In the genomic region with DNA sequence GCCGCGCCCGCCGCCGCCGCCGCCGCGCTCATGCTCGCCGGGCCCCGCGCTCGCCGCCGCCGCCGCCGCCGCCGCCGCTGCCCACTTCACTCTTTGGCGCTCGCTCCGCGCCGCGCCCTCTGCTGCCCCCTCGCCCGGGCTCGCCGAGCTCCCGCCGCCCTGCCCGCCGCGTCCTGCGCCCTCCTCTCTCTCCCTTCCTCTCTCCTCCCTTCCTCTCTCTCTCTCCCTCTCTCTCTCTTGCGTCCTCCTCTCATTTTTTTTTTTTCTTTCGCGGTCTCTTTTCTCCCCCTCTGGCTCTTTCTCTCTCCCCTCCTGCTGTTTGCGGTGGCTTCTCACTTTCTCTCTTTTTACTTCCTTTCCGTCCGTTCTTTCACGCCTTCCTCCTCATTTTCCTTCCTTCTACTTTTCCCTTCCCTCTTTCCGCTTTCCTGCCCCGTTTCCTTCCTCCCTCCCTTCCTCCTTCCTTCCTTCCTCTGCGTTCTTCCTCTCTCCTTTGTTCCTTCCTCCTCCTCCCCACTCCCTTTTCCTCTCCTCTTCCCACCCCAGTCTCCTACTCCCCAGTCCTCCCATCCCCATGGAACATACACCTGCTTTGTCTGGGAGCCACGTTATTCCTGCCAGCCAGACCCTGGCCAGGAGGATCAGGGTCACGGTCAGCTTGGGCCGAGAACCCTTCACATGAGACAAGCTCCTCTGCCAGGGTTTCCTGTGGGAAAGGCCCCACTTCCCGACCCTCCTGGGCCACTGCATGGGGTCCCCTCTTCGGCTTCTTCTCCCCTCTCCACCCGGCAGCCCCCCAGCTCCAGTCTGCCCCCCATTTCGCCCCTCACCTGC, we compare ENCODE assay signal across 9 cellular contexts. TPM values are rescaled to one million over a fixed set of nuclear protein-coding genes. Genes with fewer than 3 reads are reported as not detected.
A peak's percentile ranks its signal among the peaks of the same experiment; 100 is the strongest.
DNase-seq lines count a peak whose midpoint lies in the region; ATAC-seq, FAIRE-seq and TF ChIP-seq lines count a peak whose summit lies in the region.
"Had no signal": no experiment of that assay in that cellular context is flagged by ENCODE, and none has a peak within 500 bp of the region (broad histone marks: within the 10 kb centered on the region; RNA-seq: fewer than 3 reads in every experiment).

No MANE protein-coding gene starts in this region.

- CTCF ChIA-PET in GM12878 (lab: Yijun Ruan, JAX) = no interaction called here

- H3K4me3 ChIP-seq in AG09309 (ENCODE audit: control insufficient read depth, low read depth, low read length) = peak overlapping the region; percentile 37
- peak overlapping the region; percentile 22 for H3K4me3 ChIP-seq in HAP-1
- no peak overlapping the region for H3K4me3 ChIP-seq in GM12878
- no peak overlapping the region for H3K4me3 ChIP-seq in mesendoderm (ENCODE audit: low read length)
- H3K4me3 ChIP-seq: colonic mucosa had no signal

- TF ChIP-seq CTCF in AG09309 (IDR thresholded peaks at IDR 0.05; ENCODE audit: control insufficient read depth, insufficient read depth, low read depth, low read length, missing control alignments) (no peak), GM12878 (IDR thresholded peaks at IDR 0.05 in 2 of 3, conservative IDR thresholded peaks at IDR 0.05 in 1 of 3; ENCODE audit: control insufficient read depth in 2 of 3, extremely low read depth in 1 of 3, insufficient read depth in 1 of 3, low read depth in 3 of 3, low read length in 3 of 3) (no peak)

- no peak overlapping the region for H3K4me2 ChIP-seq in GM12878 (ENCODE audit: control insufficient read depth, insufficient read depth)
- H3K4me2 ChIP-seq in mesendoderm (ENCODE audit: low read length) = peak overlapping the region; percentile 25

- BruUV-seq in GM12878 (replicated peaks; lab: Mats Ljungman, UMichigan) = no TSS peak

- H2AFZ ChIP-seq in GM12878 (ENCODE audit: control insufficient read depth, low read depth, low read length) = no peak overlapping the region

- no peak for ATAC-seq in GM12878
- ATAC-seq in left colon = no peak
- no peak for ATAC-seq in HG02798 (IDR thresholded peaks at IDR 0.05; ENCODE audit: poor library complexity, unreplicated experiment)
- no peak for ATAC-seq in HG03469 (IDR thresholded peaks at IDR 0.05; ENCODE audit: unreplicated experiment)

- SMC1A ChIA-PET in GM12878 (lab: Charles Lee; ENCODE audit: uncharacterized antibody, unreplicated experiment) = no interaction called here

- no peak overlapping the region for H4K5ac ChIP-seq in mesendoderm (ENCODE audit: low read length)

- RAD21 ChIA-PET in GM12878 (lab: Charles Lee; ENCODE audit: unreplicated experiment) = no interaction called here

- H2BK15ac ChIP-seq in mesendoderm (replicated peaks; ENCODE audit: low read depth) = no peak overlapping the region

- in situ Hi-C loops in HAP-1 (cut with MboI; ENCODE audit: low sequenced_read_pairs) (no loop called here), GM12878 (cut with MboI) (no loop called here), G401 (cut with HindIII; ENCODE audit: low sequenced_read_pairs) (no loop called here)

- no peaks in the 10 kb centered on the region for H3K79me1 ChIP-seq in mesendoderm (ENCODE audit: low read length)

- H3K4ac ChIP-seq in mesendoderm (ENCODE audit: low read depth, low read length) = no peak overlapping the region

- POLR2A ChIA-PET in GM12878 (lab: Charles Lee) = no interaction called here

- H3K4me1 ChIP-seq in HAP-1 (no peaks in the 10 kb centered on the region), GM12878 (ENCODE audit: control insufficient read depth, insufficient read depth, low read length) (peaks cover 18% of the 10 kb centered on the region), mesendoderm (ENCODE audit: control insufficient read depth, low read depth, low read length) (no peaks in the 10 kb centered on the region)
- H3K4me1 ChIP-seq: colonic mucosa had no signal

- H3K27me3 ChIP-seq in HAP-1 (ENCODE audit: low read depth) (peaks cover 24% of the 10 kb centered on the region), GM12878 (replicated peaks in 1 of 2; ENCODE audit: control insufficient read depth in 2 of 2, insufficient read depth in 2 of 2, low read length in 1 of 2) (peaks cover 15 to 18% of the 10 kb centered on the region in 2 experiments; a peak in 3 of 4 replicates), mesendoderm (ENCODE audit: insufficient read depth, low read length, poor library complexity) (peaks cover 9% of the 10 kb centered on the region)

- no peak overlapping the region for H2BK120ac ChIP-seq in mesendoderm (ENCODE audit: low read depth, low read length)

- H2BK5ac ChIP-seq in mesendoderm (ENCODE audit: low read length) = no peak overlapping the region

- H3K9me3 ChIP-seq in HAP-1 (no peaks in the 10 kb centered on the region), GM12878 (replicated peaks; ENCODE audit: control insufficient read depth, insufficient read depth, low read length) (no peaks in the 10 kb centered on the region)
- H3K9me3 ChIP-seq: colonic mucosa had no signal

- H3K36me3 ChIP-seq in HAP-1 (replicated peaks) (no peaks in the 10 kb centered on the region), GM12878 (ENCODE audit: control insufficient read depth in 2 of 2, insufficient read depth in 2 of 2, low read length in 1 of 2) (no peaks in the 10 kb centered on the region), mesendoderm (ENCODE audit: control insufficient read depth, insufficient read depth, low read length) (no peaks in the 10 kb centered on the region)
- H3K36me3 ChIP-seq: colonic mucosa had no signal

- H3K27ac ChIP-seq in GM12878 (ENCODE audit: control insufficient read depth, insufficient read depth) = no peak overlapping the region
- no peak overlapping the region for H3K27ac ChIP-seq in mesendoderm (ENCODE audit: low read depth, low read length)
- H3K27ac ChIP-seq: colonic mucosa had no signal

- H3K18ac ChIP-seq in mesendoderm (ENCODE audit: low read length) = no peak overlapping the region

- TF ChIP-seq EP300 in GM12878 (IDR thresholded peaks at IDR 0.05; ENCODE audit: borderline replicate concordance in 1 of 2, control insufficient read depth in 1 of 2, low read depth in 2 of 2, low read length in 2 of 2) = no peak

- H3K56ac ChIP-seq in mesendoderm (ENCODE audit: low read length) = peak overlapping the region; percentile 12

- no peak for DNase-seq in AG09309 (ENCODE audit: low read depth)
- peak in 1 of 2 experiments; percentile 58 for DNase-seq in HAP-1 (ENCODE audit: low spot score in 2 of 2)
- no peak for DNase-seq in GM12878 (ENCODE audit: low read depth, low spot score)
- DNase-seq in mesendoderm = peak; percentile 23
- DNase-seq in left colon = no peak
- no peak for DNase-seq in G401 (ENCODE audit: low spot score)
- DNase-seq: colonic mucosa had no signal

- intact Hi-C loops in GM12878 (cut with micrococcal nuclease; ENCODE audit: unreplicated experiment) = no loop called here
- intact Hi-C loops in left colon (cut with DNase I, micrococcal nuclease) = no loop called here

- H4K20me1 ChIP-seq in GM12878 (ENCODE audit: control insufficient read depth, insufficient read depth) = no peaks in the 10 kb centered on the region

- no peak for TF ChIP-seq RAD21 in GM12878 (IDR thresholded peaks at IDR 0.05; ENCODE audit: insufficient read depth, low read depth, low read length)

- H3K79me2 ChIP-seq in GM12878 (ENCODE audit: control insufficient read depth, insufficient read depth, low read length) (no peaks in the 10 kb centered on the region), mesendoderm (ENCODE audit: control insufficient read depth, insufficient read depth, low read length) (no peaks in the 10 kb centered on the region)

- no peak for TF ChIP-seq POLR2A in GM12878 (IDR thresholded peaks at IDR 0.05; ENCODE audit: low read depth, low read length)

- WGBS in GM12878 (ENCODE audit: insufficient coverage, insufficient replicate concordance, low lambda C conversion rate, missing lambda C conversion rate) = 17% methylated on average over 10 of the region's 55 CpGs
- WGBS in mesendoderm (ENCODE audit: extremely low coverage, insufficient coverage, low lambda C conversion rate) = no CpG with 5 or more reads among the region's 55 CpGs

- H2AK5ac ChIP-seq in mesendoderm (ENCODE audit: low read length) = no peak overlapping the region

- H3K23ac ChIP-seq in mesendoderm (ENCODE audit: low read length) = no peak overlapping the region

- H4K8ac ChIP-seq in mesendoderm (ENCODE audit: low read depth, low read length) = no peak overlapping the region

- H3K9ac ChIP-seq in GM12878 (ENCODE audit: control insufficient read depth, insufficient read depth, low read length) (no peak overlapping the region), mesendoderm (ENCODE audit: low read length) (peak overlapping the region; percentile 17)

- FAIRE-seq in GM12878 (lab: Jason Lieb, UNC) = no peak

RNA-seq across cellular contexts. Expression of gene SHISAL1, which starts 19.3 kb away (rescaled TPM):
- not detected in 2 replicates for total RNA-seq in GM12878 (2013; cell fraction: nucleolus; rRNA removed)
- total RNA-seq in GM12878 (2014; rRNA removed) = not detected in 2 replicates
- total RNA-seq in GM12878 (2014; rRNA removed; fragmentation: Illumina TruSeq; extraction: Trizol) = not detected in 2 replicates
- total RNA-seq in GM12878 (2021) = not detected in 2 replicates
- polyA plus RNA-seq in GM12878 (2011; ENCODE audit: low read depth) = not detected
- not detected in 2 replicates for polyA plus RNA-seq in GM12878 (2011; rRNA removed)
- not detected in 2 replicates for polyA plus RNA-seq in GM12878 (2011; cell fraction: cytosol; rRNA removed)
- polyA plus RNA-seq in GM12878 (2011; cell fraction: nucleus; rRNA removed) = not detected in 2 replicates
- polyA plus RNA-seq in GM12878 (2012) = 0.01 TPM in 1 of 2 replicates, not detected in the other
- polyA plus RNA-seq in GM12878 (2014; fragmentation: Illumina TruSeq; extraction: Trizol) = 0.06 TPM in 1 of 2 replicates, not detected in the other
- not detected for polyA plus RNA-seq in GM12878 (2014; fragmentation: Nextera tagmentation; extraction: Ambion mirVana)
- polyA plus RNA-seq in GM12878 (2014; rRNA removed) = not detected in 2 replicates
- polyA plus RNA-seq in GM12878 (2016; fragmentation: Nextera tagmentation; extraction: Ambion mirVana) = not detected
- polyA minus RNA-seq in GM12878 (2011; rRNA and poly(A)+ RNA removed) = not detected in 2 replicates
- 0.21 TPM in 1 of 2 replicates, not detected in the other for polyA minus RNA-seq in GM12878 (2011; cell fraction: cytosol; rRNA and poly(A)+ RNA removed)
- polyA minus RNA-seq in GM12878 (2011; cell fraction: nucleus; rRNA and poly(A)+ RNA removed) = not detected in 2 replicates
- polyA plus RNA-seq in mesendoderm (2013, experiment 1 of 2) = 4.6 TPM
- 4.5 TPM for polyA plus RNA-seq in mesendoderm (2013, experiment 2 of 2)
- total RNA-seq in left colon = 1 to 10 TPM in 1 of 2 donors, under 1 TPM in 1; 0.27 to 8.6 TPM
- total RNA-seq in G401 (2014; rRNA removed; shearing (Covaris generic)) = under 0.01 and 0.10 TPM in 2 replicates

Comparison
In these comparisons a context has a peak if more than half of its experiments do, and no peak if none do; other contexts are left out.
1. H3K4me3 ChIP-seq: peak in AG09309 (single experiment) and HAP-1 (single experiment); none in GM12878 (single experiment) and mesendoderm (single experiment).